In the genomic region with DNA sequence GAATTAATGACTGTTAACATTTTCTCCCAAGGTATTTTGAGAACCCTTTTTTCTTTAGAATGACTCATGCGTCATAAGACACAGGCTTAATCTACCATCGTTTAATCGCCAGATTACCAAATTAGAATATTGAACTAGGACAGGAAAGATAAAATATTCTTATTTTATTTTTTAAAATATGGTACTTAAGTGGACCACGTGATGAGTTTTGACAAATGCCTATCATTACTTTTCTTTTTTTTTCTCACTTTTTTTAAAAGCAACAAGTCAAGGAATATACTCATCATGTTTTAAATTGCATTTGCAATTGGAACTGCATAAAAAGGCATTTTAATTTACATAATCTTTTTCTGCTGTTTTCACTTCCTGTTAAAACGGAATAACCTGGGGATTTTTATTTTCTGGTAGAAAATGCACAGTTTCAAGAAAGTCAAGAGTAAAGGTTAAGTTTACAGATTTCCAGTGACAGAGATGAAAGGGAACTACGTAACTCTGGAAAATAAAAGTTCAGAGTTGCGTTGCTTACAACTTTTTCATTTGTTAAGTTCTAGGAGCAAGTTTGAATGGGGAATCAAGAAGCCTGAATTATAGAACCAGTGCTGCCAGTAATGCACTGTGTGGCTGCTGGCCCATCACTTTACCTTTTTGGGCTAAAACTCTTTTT, we compare ENCODE assay signal across 1 cellular context.
TF ChIP-seq lines count a peak whose summit lies in the region.

No MANE protein-coding gene starts in this region.

TF ChIP-seq in HepG2, 621 proteins besides CTCF, POLR2A, EP300 and RAD21 (continued from another document and continues in another):
- TF ChIP-seq, protein P1, sequence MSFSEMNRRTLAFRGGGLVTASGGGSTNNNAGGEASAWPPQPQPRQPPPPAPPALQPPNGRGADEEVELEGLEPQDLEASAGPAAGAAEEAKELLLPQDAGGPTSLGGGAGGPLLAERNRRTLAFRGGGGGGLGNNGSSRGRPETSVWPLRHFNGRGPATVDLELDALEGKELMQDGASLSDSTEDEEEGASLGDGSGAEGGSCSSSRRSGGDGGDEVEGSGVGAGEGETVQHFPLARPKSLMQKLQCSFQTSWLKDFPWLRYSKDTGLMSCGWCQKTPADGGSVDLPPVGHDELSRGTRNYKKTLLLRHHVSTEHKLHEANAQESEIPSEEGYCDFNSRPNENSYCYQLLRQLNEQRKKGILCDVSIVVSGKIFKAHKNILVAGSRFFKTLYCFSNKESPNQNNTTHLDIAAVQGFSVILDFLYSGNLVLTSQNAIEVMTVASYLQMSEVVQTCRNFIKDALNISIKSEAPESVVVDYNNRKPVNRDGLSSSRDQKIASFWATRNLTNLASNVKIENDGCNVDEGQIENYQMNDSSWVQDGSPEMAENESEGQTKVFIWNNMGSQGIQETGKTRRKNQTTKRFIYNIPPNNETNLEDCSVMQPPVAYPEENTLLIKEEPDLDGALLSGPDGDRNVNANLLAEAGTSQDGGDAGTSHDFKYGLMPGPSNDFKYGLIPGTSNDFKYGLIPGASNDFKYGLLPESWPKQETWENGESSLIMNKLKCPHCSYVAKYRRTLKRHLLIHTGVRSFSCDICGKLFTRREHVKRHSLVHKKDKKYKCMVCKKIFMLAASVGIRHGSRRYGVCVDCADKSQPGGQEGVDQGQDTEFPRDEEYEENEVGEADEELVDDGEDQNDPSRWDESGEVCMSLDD (CRISPR knock-in tag; IDR thresholded peaks at IDR 0.05; ENCODE audit: borderline replicate concordance) = no peak
- TF ChIP-seq, protein P2, sequence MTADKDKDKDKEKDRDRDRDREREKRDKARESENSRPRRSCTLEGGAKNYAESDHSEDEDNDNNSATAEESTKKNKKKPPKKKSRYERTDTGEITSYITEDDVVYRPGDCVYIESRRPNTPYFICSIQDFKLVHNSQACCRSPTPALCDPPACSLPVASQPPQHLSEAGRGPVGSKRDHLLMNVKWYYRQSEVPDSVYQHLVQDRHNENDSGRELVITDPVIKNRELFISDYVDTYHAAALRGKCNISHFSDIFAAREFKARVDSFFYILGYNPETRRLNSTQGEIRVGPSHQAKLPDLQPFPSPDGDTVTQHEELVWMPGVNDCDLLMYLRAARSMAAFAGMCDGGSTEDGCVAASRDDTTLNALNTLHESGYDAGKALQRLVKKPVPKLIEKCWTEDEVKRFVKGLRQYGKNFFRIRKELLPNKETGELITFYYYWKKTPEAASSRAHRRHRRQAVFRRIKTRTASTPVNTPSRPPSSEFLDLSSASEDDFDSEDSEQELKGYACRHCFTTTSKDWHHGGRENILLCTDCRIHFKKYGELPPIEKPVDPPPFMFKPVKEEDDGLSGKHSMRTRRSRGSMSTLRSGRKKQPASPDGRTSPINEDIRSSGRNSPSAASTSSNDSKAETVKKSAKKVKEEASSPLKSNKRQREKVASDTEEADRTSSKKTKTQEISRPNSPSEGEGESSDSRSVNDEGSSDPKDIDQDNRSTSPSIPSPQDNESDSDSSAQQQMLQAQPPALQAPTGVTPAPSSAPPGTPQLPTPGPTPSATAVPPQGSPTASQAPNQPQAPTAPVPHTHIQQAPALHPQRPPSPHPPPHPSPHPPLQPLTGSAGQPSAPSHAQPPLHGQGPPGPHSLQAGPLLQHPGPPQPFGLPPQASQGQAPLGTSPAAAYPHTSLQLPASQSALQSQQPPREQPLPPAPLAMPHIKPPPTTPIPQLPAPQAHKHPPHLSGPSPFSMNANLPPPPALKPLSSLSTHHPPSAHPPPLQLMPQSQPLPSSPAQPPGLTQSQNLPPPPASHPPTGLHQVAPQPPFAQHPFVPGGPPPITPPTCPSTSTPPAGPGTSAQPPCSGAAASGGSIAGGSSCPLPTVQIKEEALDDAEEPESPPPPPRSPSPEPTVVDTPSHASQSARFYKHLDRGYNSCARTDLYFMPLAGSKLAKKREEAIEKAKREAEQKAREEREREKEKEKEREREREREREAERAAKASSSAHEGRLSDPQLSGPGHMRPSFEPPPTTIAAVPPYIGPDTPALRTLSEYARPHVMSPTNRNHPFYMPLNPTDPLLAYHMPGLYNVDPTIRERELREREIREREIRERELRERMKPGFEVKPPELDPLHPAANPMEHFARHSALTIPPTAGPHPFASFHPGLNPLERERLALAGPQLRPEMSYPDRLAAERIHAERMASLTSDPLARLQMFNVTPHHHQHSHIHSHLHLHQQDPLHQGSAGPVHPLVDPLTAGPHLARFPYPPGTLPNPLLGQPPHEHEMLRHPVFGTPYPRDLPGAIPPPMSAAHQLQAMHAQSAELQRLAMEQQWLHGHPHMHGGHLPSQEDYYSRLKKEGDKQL (CRISPR knock-in tag; IDR thresholded peaks at IDR 0.05; ENCODE audit: low read depth) = no peak
- TF ChIP-seq ELF3 (CRISPR knock-in tag; IDR thresholded peaks at IDR 0.05) (peak; percentile 53; the same call in 1 of the 2 replicates), ZNF337 (CRISPR knock-in tag; IDR thresholded peaks at IDR 0.05; ENCODE audit: borderline replicate concordance, low read depth) (no peak), BRCA1 (CRISPR knock-in tag; IDR thresholded peaks at IDR 0.05) (no peak), NR2F6 (IDR thresholded peaks at IDR 0.05) (peak; percentile 66), NR2F6 (CRISPR knock-in tag; IDR thresholded peaks at IDR 0.05) (peak; percentile 31; the same call in 1 of the 2 replicates), SOX13 (IDR thresholded peaks at IDR 0.05) (no peak), SOX13 (CRISPR knock-in tag; conservative IDR thresholded peaks at IDR 0.05 in 1 of 2, IDR thresholded peaks at IDR 0.05 in 1 of 2) (peak in 1 of 2 experiments; percentile 63; a peak in 2 of 4 replicates), HNF4G (IDR thresholded peaks at IDR 0.05; ENCODE audit: borderline replicate concordance, low read depth, low read length) (peak; percentile 58; the same call in 1 of the 2 replicates), HNF4G (CRISPR knock-in tag; IDR thresholded peaks at IDR 0.05; ENCODE audit: borderline replicate concordance, low read depth) (no peak), GFI1 (CRISPR knock-in tag; IDR thresholded peaks at IDR 0.05; ENCODE audit: borderline replicate concordance) (no peak), CBX2 (IDR thresholded peaks at IDR 0.05; ENCODE audit: low read depth, low read length) (no peak), CBX2 (CRISPR knock-in tag; IDR thresholded peaks at IDR 0.05; ENCODE audit: low read depth) (no peak), NR2F1 (CRISPR knock-in tag; IDR thresholded peaks at IDR 0.05) (no peak), ZNF724P (CRISPR knock-in tag; IDR thresholded peaks at IDR 0.05; ENCODE audit: borderline replicate concordance) (no peak), ZNF354B (CRISPR knock-in tag; IDR thresholded peaks at IDR 0.05) (no peak), REL (CRISPR knock-in tag; conservative IDR thresholded peaks at IDR 0.05) (no peak), CREB1 (IDR thresholded peaks at IDR 0.05) (no peak), CREB1 (CRISPR knock-in tag; IDR thresholded peaks at IDR 0.05) (0 out of 2 replicates have a peak, but pooled peaks have one; percentile 31), FOXJ3 (CRISPR knock-in tag; IDR thresholded peaks at IDR 0.05; ENCODE audit: borderline replicate concordance) (peak; percentile 35; the same call in 1 of the 2 replicates), SIX4 (CRISPR knock-in tag; IDR thresholded peaks at IDR 0.05) (no peak), SIN3A (IDR thresholded peaks at IDR 0.05; ENCODE audit: borderline replicate concordance, low read depth, low read length) (no peak), ZNF747 (CRISPR knock-in tag; IDR thresholded peaks at IDR 0.05; ENCODE audit: borderline replicate concordance) (no peak), GATAD1 (CRISPR knock-in tag; IDR thresholded peaks at IDR 0.05) (no peak), CEBPG (CRISPR knock-in tag; IDR thresholded peaks at IDR 0.05) (peak; percentile 63), KMT2B (CRISPR knock-in tag; IDR thresholded peaks at IDR 0.05) (no peak), TBL1XR1 (IDR thresholded peaks at IDR 0.05; ENCODE audit: borderline replicate concordance, low read length, partially characterized antibody) (no peak), NRL (CRISPR knock-in tag; IDR thresholded peaks at IDR 0.05; ENCODE audit: borderline replicate concordance) (no peak), JARID2 (CRISPR knock-in tag; IDR thresholded peaks at IDR 0.05; ENCODE audit: insufficient replicate concordance) (no peak), TCF7 (IDR thresholded peaks at IDR 0.05; ENCODE audit: low read depth) (peak; percentile 76), ZNF383 (CRISPR knock-in tag; IDR thresholded peaks at IDR 0.05; ENCODE audit: borderline replicate concordance) (no peak), ZNF652 (CRISPR knock-in tag; IDR thresholded peaks at IDR 0.05; ENCODE audit: borderline replicate concordance, low read depth) (0 out of 2 replicates have a peak, but pooled peaks have one; percentile 22), ARNT (IDR thresholded peaks at IDR 0.05) (no peak), ZBTB3 (CRISPR knock-in tag; IDR thresholded peaks at IDR 0.05; ENCODE audit: borderline replicate concordance, low read depth) (no peak), TBX3 (IDR thresholded peaks at IDR 0.05; ENCODE audit: borderline replicate concordance) (no peak), ZNF749 (CRISPR knock-in tag; IDR thresholded peaks at IDR 0.05; ENCODE audit: borderline replicate concordance) (no peak)
- TF ChIP-seq, protein P3, sequence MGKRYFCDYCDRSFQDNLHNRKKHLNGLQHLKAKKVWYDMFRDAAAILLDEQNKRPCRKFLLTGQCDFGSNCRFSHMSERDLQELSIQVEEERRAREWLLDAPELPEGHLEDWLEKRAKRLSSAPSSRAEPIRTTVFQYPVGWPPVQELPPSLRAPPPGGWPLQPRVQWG (CRISPR knock-in tag; IDR thresholded peaks at IDR 0.05; ENCODE audit: borderline replicate concordance, low read depth) = no peak
- TF ChIP-seq, protein P4, sequence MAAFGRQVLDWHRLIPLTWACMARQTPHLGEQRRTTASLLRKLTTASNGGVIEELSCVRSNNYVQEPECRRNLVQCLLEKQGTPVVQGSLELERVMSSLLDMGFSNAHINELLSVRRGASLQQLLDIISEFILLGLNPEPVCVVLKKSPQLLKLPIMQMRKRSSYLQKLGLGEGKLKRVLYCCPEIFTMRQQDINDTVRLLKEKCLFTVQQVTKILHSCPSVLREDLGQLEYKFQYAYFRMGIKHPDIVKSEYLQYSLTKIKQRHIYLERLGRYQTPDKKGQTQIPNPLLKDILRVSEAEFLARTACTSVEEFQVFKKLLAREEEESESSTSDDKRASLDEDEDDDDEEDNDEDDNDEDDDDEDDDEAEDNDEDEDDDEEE (CRISPR knock-in tag; IDR thresholded peaks at IDR 0.05) = no peak
- TF ChIP-seq, protein P5, sequence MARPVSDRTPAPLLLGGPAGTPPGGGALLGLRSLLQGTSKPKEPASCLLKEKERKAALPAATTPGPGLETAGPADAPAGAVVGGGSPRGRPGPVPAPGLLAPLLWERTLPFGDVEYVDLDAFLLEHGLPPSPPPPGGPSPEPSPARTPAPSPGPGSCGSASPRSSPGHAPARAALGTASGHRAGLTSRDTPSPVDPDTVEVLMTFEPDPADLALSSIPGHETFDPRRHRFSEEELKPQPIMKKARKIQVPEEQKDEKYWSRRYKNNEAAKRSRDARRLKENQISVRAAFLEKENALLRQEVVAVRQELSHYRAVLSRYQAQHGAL (CRISPR knock-in tag; IDR thresholded peaks at IDR 0.05; ENCODE audit: not compliant biosample characterization) = no peak
- TF ChIP-seq, protein P6, sequence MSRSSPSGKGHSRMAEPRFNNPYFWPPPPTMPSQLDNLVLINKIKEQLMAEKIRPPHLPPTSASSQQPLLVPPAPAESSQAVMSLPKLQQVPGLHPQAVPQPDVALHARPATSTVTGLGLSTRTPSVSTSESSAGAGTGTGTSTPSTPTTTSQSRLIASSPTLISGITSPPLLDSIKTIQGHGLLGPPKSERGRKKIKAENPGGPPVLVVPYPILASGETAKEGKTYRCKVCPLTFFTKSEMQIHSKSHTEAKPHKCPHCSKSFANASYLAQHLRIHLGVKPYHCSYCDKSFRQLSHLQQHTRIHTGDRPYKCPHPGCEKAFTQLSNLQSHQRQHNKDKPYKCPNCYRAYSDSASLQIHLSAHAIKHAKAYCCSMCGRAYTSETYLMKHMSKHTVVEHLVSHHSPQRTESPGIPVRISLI (CRISPR knock-in tag; IDR thresholded peaks at IDR 0.05; ENCODE audit: borderline replicate concordance) = no peak
- TF ChIP-seq, protein P7, sequence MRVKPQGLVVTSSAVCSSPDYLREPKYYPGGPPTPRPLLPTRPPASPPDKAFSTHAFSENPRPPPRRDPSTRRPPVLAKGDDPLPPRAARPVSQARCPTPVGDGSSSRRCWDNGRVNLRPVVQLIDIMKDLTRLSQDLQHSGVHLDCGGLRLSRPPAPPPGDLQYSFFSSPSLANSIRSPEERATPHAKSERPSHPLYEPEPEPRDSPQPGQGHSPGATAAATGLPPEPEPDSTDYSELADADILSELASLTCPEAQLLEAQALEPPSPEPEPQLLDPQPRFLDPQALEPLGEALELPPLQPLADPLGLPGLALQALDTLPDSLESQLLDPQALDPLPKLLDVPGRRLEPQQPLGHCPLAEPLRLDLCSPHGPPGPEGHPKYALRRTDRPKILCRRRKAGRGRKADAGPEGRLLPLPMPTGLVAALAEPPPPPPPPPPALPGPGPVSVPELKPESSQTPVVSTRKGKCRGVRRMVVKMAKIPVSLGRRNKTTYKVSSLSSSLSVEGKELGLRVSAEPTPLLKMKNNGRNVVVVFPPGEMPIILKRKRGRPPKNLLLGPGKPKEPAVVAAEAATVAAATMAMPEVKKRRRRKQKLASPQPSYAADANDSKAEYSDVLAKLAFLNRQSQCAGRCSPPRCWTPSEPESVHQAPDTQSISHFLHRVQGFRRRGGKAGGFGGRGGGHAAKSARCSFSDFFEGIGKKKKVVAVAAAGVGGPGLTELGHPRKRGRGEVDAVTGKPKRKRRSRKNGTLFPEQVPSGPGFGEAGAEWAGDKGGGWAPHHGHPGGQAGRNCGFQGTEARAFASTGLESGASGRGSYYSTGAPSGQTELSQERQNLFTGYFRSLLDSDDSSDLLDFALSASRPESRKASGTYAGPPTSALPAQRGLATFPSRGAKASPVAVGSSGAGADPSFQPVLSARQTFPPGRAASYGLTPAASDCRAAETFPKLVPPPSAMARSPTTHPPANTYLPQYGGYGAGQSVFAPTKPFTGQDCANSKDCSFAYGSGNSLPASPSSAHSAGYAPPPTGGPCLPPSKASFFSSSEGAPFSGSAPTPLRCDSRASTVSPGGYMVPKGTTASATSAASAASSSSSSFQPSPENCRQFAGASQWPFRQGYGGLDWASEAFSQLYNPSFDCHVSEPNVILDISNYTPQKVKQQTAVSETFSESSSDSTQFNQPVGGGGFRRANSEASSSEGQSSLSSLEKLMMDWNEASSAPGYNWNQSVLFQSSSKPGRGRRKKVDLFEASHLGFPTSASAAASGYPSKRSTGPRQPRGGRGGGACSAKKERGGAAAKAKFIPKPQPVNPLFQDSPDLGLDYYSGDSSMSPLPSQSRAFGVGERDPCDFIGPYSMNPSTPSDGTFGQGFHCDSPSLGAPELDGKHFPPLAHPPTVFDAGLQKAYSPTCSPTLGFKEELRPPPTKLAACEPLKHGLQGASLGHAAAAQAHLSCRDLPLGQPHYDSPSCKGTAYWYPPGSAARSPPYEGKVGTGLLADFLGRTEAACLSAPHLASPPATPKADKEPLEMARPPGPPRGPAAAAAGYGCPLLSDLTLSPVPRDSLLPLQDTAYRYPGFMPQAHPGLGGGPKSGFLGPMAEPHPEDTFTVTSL (CRISPR knock-in tag; IDR thresholded peaks at IDR 0.05; ENCODE audit: borderline replicate concordance) = peak; percentile 82; the same call in 1 of the 2 replicates
